In the genomic region with DNA sequence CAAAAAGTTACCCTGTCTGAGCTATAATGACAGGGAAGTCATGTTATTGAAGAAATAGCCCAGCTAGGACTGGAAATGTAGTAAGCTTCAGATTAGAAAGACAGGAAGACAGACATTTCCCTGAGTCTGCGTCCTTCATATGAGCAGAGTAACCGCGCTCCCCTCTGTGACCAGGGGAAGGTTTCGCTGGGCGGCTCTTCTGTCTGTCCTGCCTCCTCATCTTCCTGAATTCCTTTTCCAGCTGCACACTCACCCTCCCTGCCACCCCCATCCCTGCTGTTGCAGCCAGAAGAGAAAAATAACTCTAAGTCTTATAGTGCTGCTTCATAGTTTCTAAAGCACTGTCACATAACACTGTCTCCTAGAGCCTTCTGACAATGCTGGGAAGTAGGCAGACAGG, we compare ENCODE assay signal across 13 cellular contexts. TPM values are rescaled to one million over a fixed set of nuclear protein-coding genes. Genes with fewer than 3 reads are reported as not detected.
A peak's percentile ranks its signal among the peaks of the same experiment; 100 is the strongest.
DNase-seq lines count a peak whose midpoint lies in the region; ATAC-seq, FAIRE-seq and TF ChIP-seq lines count a peak whose summit lies in the region.
"Had no signal": no experiment of that assay in that cellular context is flagged by ENCODE, and none has a peak within 500 bp of the region (broad histone marks: within the 10 kb centered on the region; RNA-seq: fewer than 3 reads in every experiment).

No MANE protein-coding gene starts in this region.

- H2AFZ ChIP-seq in H1 (ENCODE audit: low read length) = no peak overlapping the region

- no peak overlapping the region for H2BK120ac ChIP-seq in H1 (replicated peaks; ENCODE audit: low read depth, low read length)

- DNase-seq in HCEC 1CT (peak; percentile 18), H1 (ENCODE audit: low read depth in 1 of 2, low spot score in 2 of 2) (no peak), right lobe of liver (no peak), ecto neural progenitor cell (ENCODE audit: low spot score) (no peak), NOMO-1 treated with dmso at 0.1 percent for 144 hours (lab: John Stamatoyannopoulos, UW; ENCODE audit: unreplicated experiment) (no peak), HEK293T (ENCODE audit: extremely low spot score) (no peak)
- DNase-seq in NK-92 treated with Interleukin-12 subunit alpha and Interleukin-12 subunit beta, amount 100 ng/mL, for 24 hours (lab: John Stamatoyannopoulos, UW) = no peak
- DNase-seq: activated CD4-positive, alpha-beta T cell treated with anti-CD3 and anti-CD28 coated beads, Interleukin-2, amount 10 ng/mL, durations not matched to agents 7 days and 5 days; Caco-2; foreskin melanocyte; NCI-H2171 treated with DMSO at 0.1 percent for 48 hours; SJCRH30 had no signal

- H3K9ac ChIP-seq in H1 (replicated peaks in 1 of 4; ENCODE audit: extremely low read depth in 1 of 4, low read depth in 3 of 4, low read length in 3 of 4) (no peak overlapping the region), stomach smooth muscle (ENCODE audit: low read length in 2 of 2) (no peak overlapping the region)

- H2AK5ac ChIP-seq in H1 (ENCODE audit: low read depth, low read length) = peak overlapping the region; percentile 59; the same call in 1 of the 2 replicates

- H4K91ac ChIP-seq in H1 (replicated peaks; ENCODE audit: insufficient read length, low read length) = no peak overlapping the region

- no peak for TF ChIP-seq RAD21 in H1 (IDR thresholded peaks at IDR 0.05 in 1 of 2, conservative IDR thresholded peaks at IDR 0.05 in 1 of 2; ENCODE audit: low read depth in 2 of 2, low read length in 2 of 2)

- H2BK20ac ChIP-seq in H1 (ENCODE audit: low read length) = peak overlapping the region; percentile 36; the same call in 1 of the 2 replicates

- H3K27ac ChIP-seq in H1 (ENCODE audit: low read depth, low read length) (no peak overlapping the region), right lobe of liver (peak overlapping the region; percentile 55 to 86 (median 57)), stomach smooth muscle (ENCODE audit: low read length) (peak overlapping the region; percentile 1)
- H3K27ac ChIP-seq: SJCRH30 had no signal

- TF ChIP-seq POLR2A in H1 (IDR thresholded peaks at IDR 0.05; ENCODE audit: control extremely low read depth in 1 of 2, low read depth in 2 of 2, low read length in 2 of 2) (no peak), right lobe of liver (IDR thresholded peaks at IDR 0.05) (no peak)

- no peak for FAIRE-seq in H1 (lab: Jason Lieb, UNC)

- H4K8ac ChIP-seq in H1 (ENCODE audit: extremely low read depth, insufficient read depth, low read length) = no peak overlapping the region

- H3K23me2 ChIP-seq in H1 (ENCODE audit: low read depth, low read length) = no peaks in the 10 kb centered on the region

- no peaks in the 10 kb centered on the region for H4K20me1 ChIP-seq in H1 (replicated peaks in 1 of 2; ENCODE audit: control insufficient read depth in 1 of 2, insufficient read depth in 2 of 2, low read length in 2 of 2)

- WGBS in H1 (ENCODE audit: extremely low coverage in 1 of 2, insufficient coverage in 1 of 2, insufficient read length in 1 of 2, insufficient replicate concordance in 2 of 2, low coverage in 1 of 2, low lambda C conversion rate in 2 of 2, missing lambda C conversion rate in 1 of 2), 2 experiments = 94% methylated on average over 5 of the region's 5 CpGs; no CpG with 5 or more reads in 1 of the 2 experiments
- WGBS in right lobe of liver (ENCODE audit: insufficient coverage, low coverage, low lambda C conversion rate, missing lambda C conversion rate) = 31% methylated on average over 5 of the region's 5 CpGs

- H3K23ac ChIP-seq in H1 (ENCODE audit: insufficient read length) = no peak overlapping the region

- CTCF ChIA-PET in H1 (lab: Charles Lee; ENCODE audit: partially characterized antibody) = interaction anchor here (0.6 to 43.0 kb wide), 5 partner anchors 8 to 71 kb away, joined by 3 to 991 read pairs (median 4); a partner anchor contains a TSS
- CTCF ChIA-PET in HEK293T (lab: Yijun Ruan, JAX) = interaction anchor here (1.5 kb wide), 1 partner anchor 19 kb away, joined by 3 read pairs; no protein-coding TSS in a partner anchor

- H3K36me3 ChIP-seq in H1 (ENCODE audit: control insufficient read depth in 2 of 4, insufficient read depth in 4 of 4, low read length in 3 of 4) (peaks cover 4 to 19% (median 12%) of the 10 kb centered on the region in 4 experiments; a peak in 7 of 8 replicates), right lobe of liver (no peaks in the 10 kb centered on the region), stomach smooth muscle (ENCODE audit: control insufficient read depth in 2 of 2, insufficient read depth in 2 of 2, low read length in 2 of 2) (peaks cover 0 to 12% of the 10 kb centered on the region in 2 donors)

- no peak for TF ChIP-seq EP300 in H1 (IDR thresholded peaks at IDR 0.05; ENCODE audit: borderline replicate concordance in 1 of 2, low read depth in 2 of 2, low read length in 2 of 2)

- H3K79me1 ChIP-seq in H1 (ENCODE audit: low read depth, low read length) = no peaks in the 10 kb centered on the region; the same call in 1 of the 2 replicates

- H3K4me3 ChIP-seq in H1 (ENCODE audit: extremely low read depth in 1 of 4, insufficient read depth in 2 of 4, low read depth in 3 of 4, low read length in 4 of 4) (no peak overlapping the region), right lobe of liver (no peak overlapping the region), stomach smooth muscle (ENCODE audit: low read length in 2 of 2) (peak overlapping the region in 1 of 2 donors; percentile 29)
- H3K4me3 ChIP-seq: SJCRH30 had no signal

- H3K9me3 ChIP-seq in H1 (ENCODE audit: insufficient read depth in 2 of 2, low read depth in 1 of 2, low read length in 1 of 2) = no peaks in the 10 kb centered on the region
- H3K9me3 ChIP-seq in right lobe of liver = no peaks in the 10 kb centered on the region
- H3K9me3 ChIP-seq in stomach smooth muscle (ENCODE audit: control insufficient read depth in 2 of 2, low read length in 2 of 2) = no peaks in the 10 kb centered on the region
- H3K9me3 ChIP-seq: Caco-2, SJCRH30 had no signal

- no peak overlapping the region for H4K5ac ChIP-seq in H1 (ENCODE audit: insufficient read length, low read depth, low read length)

- H3K79me2 ChIP-seq in H1 (ENCODE audit: control insufficient read depth in 1 of 2, insufficient read depth in 2 of 2, low read length in 2 of 2) = peaks cover 0 to 15% of the 10 kb centered on the region in 2 experiments; a peak in 1 of 4 replicates

- ATAC-seq in right lobe of liver = peak; percentile 55 to 82 (median 66)

- H2BK12ac ChIP-seq in H1 (ENCODE audit: low read depth, low read length) = no peak overlapping the region

- POLR2A ChIA-PET in H1 (lab: Charles Lee; ENCODE audit: partially characterized antibody) (interaction anchor here (0.8 kb wide), 2 partner anchors 13 to 17 kb away, joined by 3 to 4 read pairs; no protein-coding TSS in a partner anchor), HEK293T (lab: Yijun Ruan, JAX) (no interaction called here)

- H3K4me1 ChIP-seq in H1 (replicated peaks in 1 of 4; ENCODE audit: control insufficient read depth in 3 of 4, insufficient read depth in 4 of 4, low read length in 3 of 4) (peaks cover 3 to 18% (median 11%) of the 10 kb centered on the region in 4 experiments; a peak in 5 of 7 replicates), right lobe of liver (peaks cover 0 to 5% (median 0%) of the 10 kb centered on the region in 4 donors), stomach smooth muscle (ENCODE audit: control insufficient read depth, insufficient read depth, low read length) (peaks cover 48% of the 10 kb centered on the region)

- no peak overlapping the region for H3K4me2 ChIP-seq in H1 (ENCODE audit: insufficient read depth in 1 of 2, low read depth in 2 of 2, low read length in 2 of 2)

- no peak for TF ChIP-seq CTCF in H1 (IDR thresholded peaks at IDR 0.05; ENCODE audit: control extremely low read depth in 1 of 3, insufficient read depth in 1 of 3, low read depth in 1 of 3, low read length in 3 of 3)
- TF ChIP-seq CTCF in right lobe of liver (IDR thresholded peaks at IDR 0.05) = no peak

- H2BK15ac ChIP-seq in H1 (ENCODE audit: low read length) = peak overlapping the region; percentile 47; the same call in 1 of the 2 replicates

- intact Hi-C loops in right lobe of liver (cut with DNase I) = no loop called here

- H3K18ac ChIP-seq in H1 (ENCODE audit: extremely low read depth, low read length) = no peak overlapping the region

- H3K4ac ChIP-seq in H1 (replicated peaks; ENCODE audit: insufficient read length, low read depth, low read length) = no peak overlapping the region

- no peak overlapping the region for H2BK5ac ChIP-seq in H1 (ENCODE audit: low read depth, low read length)

- H3K14ac ChIP-seq in H1 (ENCODE audit: insufficient read length) = no peak overlapping the region

- H3K27me3 ChIP-seq in H1 (replicated peaks in 1 of 4; ENCODE audit: control insufficient read depth in 3 of 4, extremely low read depth in 1 of 4, insufficient read depth in 3 of 4, low read length in 3 of 4) (no peaks in the 10 kb centered on the region), right lobe of liver (no peaks in the 10 kb centered on the region), stomach smooth muscle (ENCODE audit: control insufficient read depth in 1 of 2, insufficient read depth in 2 of 2, low read length in 2 of 2) (no peaks in the 10 kb centered on the region)
- H3K27me3 ChIP-seq: SJCRH30 had no signal

- no peak overlapping the region for H3K56ac ChIP-seq in H1 (replicated peaks; ENCODE audit: insufficient read length, low read depth, low read length)

TF ChIP-seq in H1, 55 proteins besides CTCF, POLR2A, EP300 and RAD21 (continues in another document):
- TF ChIP-seq YY1 (IDR thresholded peaks at IDR 0.05; ENCODE audit: low read depth, low read length) = no peak
- TF ChIP-seq SAP30 (IDR thresholded peaks at IDR 0.05; ENCODE audit: insufficient read depth, insufficient replicate concordance, low read length) = no peak
- no peak for TF ChIP-seq TAF7 (optimal IDR thresholded peaks at IDR 0.05; ENCODE audit: borderline replicate concordance, low read depth, low read length)

TF ChIP-seq in HEK293T, 16 proteins besides CTCF, POLR2A, EP300 and RAD21 (continues in another document):
- TF ChIP-seq ZNF384 (IDR thresholded peaks at IDR 0.05) = no peak
- no peak for TF ChIP-seq FOXM1 (IDR thresholded peaks at IDR 0.05; ENCODE audit: borderline replicate concordance)
- TF ChIP-seq LEF1 (IDR thresholded peaks at IDR 0.05; ENCODE audit: borderline replicate concordance) = no peak
- TF ChIP-seq NFRKB (IDR thresholded peaks at IDR 0.05) = no peak
- TF ChIP-seq SUZ12 (IDR thresholded peaks at IDR 0.05) = no peak
- TF ChIP-seq FOXK2 (IDR thresholded peaks at IDR 0.05) = no peak

RNA-seq across cellular contexts. Expression of a gene that starts 8.6 kb away (rescaled TPM):
- 438 and 452 TPM in 2 replicates for total RNA-seq in H1 (2021; fragmentation: NEBNext Ultra II Directional; extraction: Animal tissue kit (Norgen Biotek cat#: 25700))
- polyA plus RNA-seq in H1 (2011; rRNA removed) = 375 and 434 TPM in 2 replicates
- 385 TPM for polyA plus RNA-seq in H1 (2011; cell fraction: cytosol; rRNA removed)
- polyA plus RNA-seq in H1 (2011; cell fraction: nucleus; rRNA removed) = 501 TPM
- polyA plus RNA-seq in H1 (2012, experiment 1 of 2) = 385 to 537 TPM (median 495 TPM) in 4 replicates
- 164 TPM for polyA plus RNA-seq in H1 (2012, experiment 2 of 2)
- polyA plus RNA-seq in H1 (2013, experiment 1 of 2) = 450 TPM
- 478 TPM for polyA plus RNA-seq in H1 (2013, experiment 2 of 2)
- 271 and 297 TPM in 2 replicates for polyA minus RNA-seq in H1 (2011; rRNA and poly(A)+ RNA removed)
- polyA minus RNA-seq in H1 (2011; cell fraction: cytosol; rRNA and poly(A)+ RNA removed) = 203 TPM
- polyA minus RNA-seq in H1 (2011; cell fraction: nucleus; rRNA and poly(A)+ RNA removed) = 95.3 TPM
- total RNA-seq in right lobe of liver = 100 to 1,000 TPM in 4 of 6 experiments, 10 to 100 TPM in 2; 62.2 to 277 (median 109) TPM
